ENCODE assay signal across 8 cellular contexts in genomic region chr6:147201885-147202515, GRCh38. TPM values are rescaled to one million over a fixed set of nuclear protein-coding genes. Genes with fewer than 3 reads are reported as not detected.
DNase-seq lines count a peak whose midpoint lies in the region; ATAC-seq and TF ChIP-seq lines count a peak whose summit lies in the region.

No MANE protein-coding gene starts in this region.

- H3K36me3 Mint-ChIP-seq in T-helper 17 cell (ENCODE audit: low read depth): no peaks in the 10 kb centered on the region
- peaks cover 6% of the 10 kb centered on the region for H3K36me3 Mint-ChIP-seq in natural killer cell treated with Interleukin-12 subunit alpha and Interleukin-12 subunit beta and Interleukin-15 and Interleukin-18, amount 100 ng/mL, for 72 hours

- peaks cover 4% of the 10 kb centered on the region for H3K4me1 ChIP-seq in ACC112 (ENCODE audit: control insufficient read depth, insufficient read depth, low read length, unreplicated experiment)

- H3K27me3 ChIP-seq in ACC112 (ENCODE audit: insufficient read depth, low read length): no peaks in the 10 kb centered on the region

- H2AFZ ChIP-seq in ACC112 (ENCODE audit: low read length, unreplicated experiment): peak overlapping the region; percentile 87

- no peak for ATAC-seq in T-helper 17 cell
- no peak for ATAC-seq in natural killer cell treated with Interleukin-12 subunit alpha and Interleukin-12 subunit beta and Interleukin-15 and Interleukin-18, amount 100 ng/mL, for 72 hours

- no peaks in the 10 kb centered on the region for H3K9me3 Mint-ChIP-seq in natural killer cell treated with Interleukin-12 subunit alpha and Interleukin-12 subunit beta and Interleukin-15 and Interleukin-18, amount 100 ng/mL, for 72 hours

- H3K4me1 Mint-ChIP-seq in T-helper 17 cell: peaks cover 22% of the 10 kb centered on the region
- peaks cover 24 to 37% of the 10 kb centered on the region in 2 donors for H3K4me1 Mint-ChIP-seq in natural killer cell treated with Interleukin-12 subunit alpha and Interleukin-12 subunit beta and Interleukin-15 and Interleukin-18, amount 100 ng/mL, for 72 hours (ENCODE audit: low read depth in 2 of 2)

- no peak for TF ChIP-seq CTCF in GM12864 (IDR thresholded peaks at IDR 0.05; ENCODE audit: low read depth, low read length, missing control alignments)

- H3K27ac ChIP-seq in ACC112 (ENCODE audit: low read depth, low read length) (peak overlapping the region; percentile 79), epithelial cell of prostate (peak overlapping the region; percentile 91)

- H3K27me3 Mint-ChIP-seq in T-helper 17 cell: no peaks in the 10 kb centered on the region
- H3K27me3 Mint-ChIP-seq in natural killer cell treated with Interleukin-12 subunit alpha and Interleukin-12 subunit beta and Interleukin-15 and Interleukin-18, amount 100 ng/mL, for 72 hours: no peaks in the 10 kb centered on the region

- H3K9me3 ChIP-seq in T-helper 17 cell (ENCODE audit: control insufficient read depth, low read length, poor library complexity, severe bottlenecking): no peaks in the 10 kb centered on the region

- H3K4me3 Mint-ChIP-seq in T-helper 17 cell: peak overlapping the region; percentile 99
- peak overlapping the region; percentile 99 for H3K4me3 Mint-ChIP-seq in natural killer cell treated with Interleukin-12 subunit alpha and Interleukin-12 subunit beta and Interleukin-15 and Interleukin-18, amount 100 ng/mL, for 72 hours

- H3K27ac Mint-ChIP-seq in T-helper 17 cell: peak overlapping the region; percentile 99
- peak overlapping the region; percentile 92 to 95 for H3K27ac Mint-ChIP-seq in natural killer cell treated with Interleukin-12 subunit alpha and Interleukin-12 subunit beta and Interleukin-15 and Interleukin-18, amount 100 ng/mL, for 72 hours

- peak; percentile 45 for DNase-seq in GM12864 (ENCODE audit: low read depth)
- DNase-seq in Kasumi-1 (lab: John Stamatoyannopoulos, UW): peak; percentile 89 to 91
- DNase-seq in T-helper 17 cell: no peak
- DNase-seq in epithelial cell of prostate (ENCODE audit: low read depth, low spot score): no peak
- no peak for DNase-seq in natural killer cell treated with Interleukin-12 subunit alpha and Interleukin-12 subunit beta and Interleukin-15 and Interleukin-18, amount 100 ng/mL, for 72 hours (ENCODE audit: low spot score)
- no peak for DNase-seq in RKO (ENCODE audit: low spot score)
- no peak for DNase-seq in stimulated activated naive CD4-positive, alpha-beta T cell (lab: John Stamatoyannopoulos, UW)

- peaks cover 39% of the 10 kb centered on the region for H3K79me2 ChIP-seq in ACC112 (ENCODE audit: control insufficient read depth, insufficient read depth, low read length, unreplicated experiment)

- no peaks in the 10 kb centered on the region for H3K36me3 ChIP-seq in ACC112 (ENCODE audit: insufficient read depth, low read length)

- H3K4me3 ChIP-seq in ACC112 (ENCODE audit: low read depth, low read length) (peak overlapping the region; percentile 97), GM12864 (ENCODE audit: low read depth, low read length) (peak overlapping the region; percentile 81)

RNA-seq across cellular contexts. Expression of gene STXBP5, which starts 2.2 kb away (rescaled TPM):
- 10 to 100 TPM; 20.8 to 22.1 TPM for total RNA-seq in T-helper 17 cell
- total RNA-seq in natural killer cell treated with Interleukin-12 subunit alpha and Interleukin-12 subunit beta and Interleukin-15 and Interleukin-18, amount 100 ng/mL, for 72 hours: 10 to 100 TPM; 56.8 to 72.5 TPM

Comparison
In these comparisons a context has a peak if more than half of its experiments do, and no peak if none do; other contexts are left out.
1. DNase-seq: peak in GM12864 (single experiment) and Kasumi-1 (2 of 2); none in T-helper 17 cell (0 of 3), epithelial cell of prostate (single experiment), natural killer cell treated with Interleukin-12 subunit alpha and Interleukin-12 subunit beta and Interleukin-15 and Interleukin-18, amount 100 ng/mL, for 72 hours (single experiment), RKO (single experiment) and stimulated activated naive CD4-positive, alpha-beta T cell (0 of 6).